ENCODE assay signal across 8 cellular contexts in the genomic region with DNA sequence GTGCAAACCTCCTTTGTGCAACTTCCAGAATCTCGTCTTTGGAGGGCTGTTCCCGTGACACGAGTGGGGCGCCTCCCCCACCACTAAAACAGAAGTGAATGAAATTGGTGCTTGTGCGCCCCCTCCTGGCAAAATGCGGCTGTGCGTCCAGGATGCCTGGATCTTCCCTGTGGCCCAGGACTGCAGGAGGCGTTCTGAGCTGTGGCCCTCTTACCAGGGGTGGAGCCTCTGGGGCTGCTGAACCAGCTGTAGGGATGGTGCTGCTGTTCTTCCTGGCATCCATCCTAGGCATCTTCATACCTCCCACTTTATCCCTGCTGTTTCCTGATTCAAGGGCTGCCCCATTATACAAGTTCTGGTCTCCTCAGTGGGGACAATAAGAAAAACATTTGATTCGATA. TPM values are rescaled to one million over a fixed set of nuclear protein-coding genes. Genes with fewer than 3 reads are reported as not detected.
DNase-seq lines count a peak whose midpoint lies in the region; ATAC-seq and TF ChIP-seq lines count a peak whose summit lies in the region.

No MANE protein-coding gene starts in this region.

- H3K4me3 Mint-ChIP-seq in activated naive CD8-positive, alpha-beta T cell treated with anti-CD3 and anti-CD28 coated beads, Interleukin-2, amount 10 ng/mL, durations not matched to agents 7 days and 5 days, result no peak overlapping the region

- POLR2A ChIA-PET in activated naive CD8-positive, alpha-beta T cell treated with anti-CD3 and anti-CD28 coated beads, Interleukin-2, amount 10 ng/mL, durations not matched to agents 7 days and 5 days (lab: Charles Lee), result interaction anchor here (0.5 kb wide), 1 partner anchor 177 kb away, joined by 3 read pairs; no protein-coding TSS in a partner anchor

- no peaks in the 10 kb centered on the region for H3K9me3 Mint-ChIP-seq in activated naive CD8-positive, alpha-beta T cell treated with anti-CD3 and anti-CD28 coated beads, Interleukin-2, amount 10 ng/mL, durations not matched to agents 7 days and 5 days

- 23% methylated on average over 9 of the region's 9 CpGs for WGBS in prostate gland

- no peak for TF ChIP-seq POLR2A in prostate gland (IDR thresholded peaks at IDR 0.05)

- H3K4me3 ChIP-seq in LNCaP clone FGC (ENCODE audit: low read depth, low read length), result no peak overlapping the region
- H3K4me3 ChIP-seq in prostate gland, result no peak overlapping the region
- no peak overlapping the region for H3K4me3 ChIP-seq in upper lobe of right lung

- no peaks in the 10 kb centered on the region for H3K36me3 ChIP-seq in prostate gland
- peaks cover 29% of the 10 kb centered on the region for H3K36me3 ChIP-seq in upper lobe of right lung

- no peak overlapping the region for H3K27ac Mint-ChIP-seq in activated naive CD8-positive, alpha-beta T cell treated with anti-CD3 and anti-CD28 coated beads, Interleukin-2, amount 10 ng/mL, durations not matched to agents 7 days and 5 days

- peaks cover 8% of the 10 kb centered on the region for H3K4me1 ChIP-seq in prostate gland (replicated peaks)
- peaks cover 65% of the 10 kb centered on the region for H3K4me1 ChIP-seq in upper lobe of right lung

- no peaks in the 10 kb centered on the region for H3K9me3 ChIP-seq in prostate gland
- H3K9me3 ChIP-seq in upper lobe of right lung, result no peaks in the 10 kb centered on the region

- H3K4me1 Mint-ChIP-seq in activated naive CD8-positive, alpha-beta T cell treated with anti-CD3 and anti-CD28 coated beads, Interleukin-2, amount 10 ng/mL, durations not matched to agents 7 days and 5 days, result peaks cover 5% of the 10 kb centered on the region

- no peaks in the 10 kb centered on the region for H3K27me3 Mint-ChIP-seq in activated naive CD8-positive, alpha-beta T cell treated with anti-CD3 and anti-CD28 coated beads, Interleukin-2, amount 10 ng/mL, durations not matched to agents 7 days and 5 days

- peak; percentile 83 for ATAC-seq in activated naive CD8-positive, alpha-beta T cell treated with anti-CD3 and anti-CD28 coated beads, Interleukin-2, amount 10 ng/mL, durations not matched to agents 7 days and 5 days (ENCODE audit: low read depth)
- ATAC-seq in Right ventricle myocardium inferior (peak; percentile 64), upper lobe of right lung (peak; percentile 87), HG03025 (IDR thresholded peaks at IDR 0.05; ENCODE audit: low FRiP score, unreplicated experiment) (no peak)

- TF ChIP-seq CTCF in LNCaP clone FGC (IDR thresholded peaks at IDR 0.05; ENCODE audit: control insufficient read depth, extremely low read depth, insufficient read depth) (peak; percentile 92), prostate gland (IDR thresholded peaks at IDR 0.05) (peak; percentile 82 to 96 (median 92)), upper lobe of right lung (IDR thresholded peaks at IDR 0.05) (peak; percentile 95)

- intact Hi-C loops in Right ventricle myocardium inferior (cut with DNase I) (loop anchor here (5.0 kb wide), 4 partner anchors 60 to 195 kb away; a partner anchor contains a TSS), prostate gland (cut with DNase I) (loop anchor here (5.0 kb wide), 1 partner anchor 205 kb away; no protein-coding TSS in a partner anchor), upper lobe of right lung (cut with DNase I) (loop anchor here (10.0 kb wide), 1 partner anchor 213 kb away; no protein-coding TSS in a partner anchor)

- no peaks in the 10 kb centered on the region for H3K36me3 Mint-ChIP-seq in activated naive CD8-positive, alpha-beta T cell treated with anti-CD3 and anti-CD28 coated beads, Interleukin-2, amount 10 ng/mL, durations not matched to agents 7 days and 5 days

- H3K27me3 ChIP-seq in prostate gland (replicated peaks; ENCODE audit: insufficient read depth) (no peaks in the 10 kb centered on the region), upper lobe of right lung (no peaks in the 10 kb centered on the region)

- DNase-seq in DMS153 (lab: John Stamatoyannopoulos, UW) (peak; percentile 29), LNCaP clone FGC (ENCODE audit: low read depth) (peak; percentile 61), SW 1271 (lab: John Stamatoyannopoulos, UW) (peak; percentile 74 to 87), Right ventricle myocardium inferior (ENCODE audit: missing footprints) (peak; percentile 92), prostate gland (ENCODE audit: low spot score) (peak; percentile 77), upper lobe of right lung (peak; percentile 92)
- DNase-seq in activated naive CD8-positive, alpha-beta T cell treated with anti-CD3 and anti-CD28 coated beads, Interleukin-2, amount 10 ng/mL, durations not matched to agents 7 days and 5 days, result peak; percentile 86

- H3K27ac ChIP-seq in prostate gland (peak overlapping the region; percentile 87 to 93), upper lobe of right lung (peak overlapping the region; percentile 81)

RNA-seq across cellular contexts. Expression of a gene that starts 18.5 kb away (rescaled TPM):
- 10 to 100 TPM; 22.9 to 23.9 TPM for total RNA-seq in activated naive CD8-positive, alpha-beta T cell treated with anti-CD3 and anti-CD28 coated beads, Interleukin-2, amount 10 ng/mL, durations not matched to agents 7 days and 5 days
- total RNA-seq in Right ventricle myocardium inferior (8.6 TPM), prostate gland (100 to 1,000 TPM in 1 of 2 donors, 10 to 100 TPM in 1; 81.5 to 123 TPM), upper lobe of right lung (46.9 TPM)

RNA-seq across cellular contexts. Expression of a gene that starts 35.2 kb away (rescaled TPM):
- 1 to 10 TPM; 1.2 TPM for total RNA-seq in activated naive CD8-positive, alpha-beta T cell treated with anti-CD3 and anti-CD28 coated beads, Interleukin-2, amount 10 ng/mL, durations not matched to agents 7 days and 5 days
- total RNA-seq in Right ventricle myocardium inferior (1.4 TPM), prostate gland (10 to 100 TPM in 1 of 2 donors, 1 to 10 TPM in 1; 4.1 to 16.2 TPM), upper lobe of right lung (1.4 TPM)

RNA-seq across cellular contexts. Expression of a gene that starts 44.4 kb away (rescaled TPM):
- total RNA-seq in activated naive CD8-positive, alpha-beta T cell treated with anti-CD3 and anti-CD28 coated beads, Interleukin-2, amount 10 ng/mL, durations not matched to agents 7 days and 5 days, result 10 to 100 TPM; 83.3 to 98.1 TPM
- total RNA-seq in Right ventricle myocardium inferior, result 45.6 TPM
- total RNA-seq in prostate gland, result 10 to 100 TPM; 52.6 to 80.5 TPM
- 63.3 TPM for total RNA-seq in upper lobe of right lung

RNA-seq across cellular contexts. Expression of a gene that starts 49.4 kb away (rescaled TPM):
- total RNA-seq in activated naive CD8-positive, alpha-beta T cell treated with anti-CD3 and anti-CD28 coated beads, Interleukin-2, amount 10 ng/mL, durations not matched to agents 7 days and 5 days, result 10 to 100 TPM; 62.9 to 64.9 TPM
- total RNA-seq in Right ventricle myocardium inferior (65.9 TPM), prostate gland (10 to 100 TPM; 28.1 to 52.3 TPM), upper lobe of right lung (61.3 TPM)

RNA-seq across cellular contexts. Expression of a gene that starts 58.8 kb away (rescaled TPM):
- total RNA-seq in activated naive CD8-positive, alpha-beta T cell treated with anti-CD3 and anti-CD28 coated beads, Interleukin-2, amount 10 ng/mL, durations not matched to agents 7 days and 5 days, result 1 to 10 TPM; 8.1 TPM
- total RNA-seq in Right ventricle myocardium inferior (31.1 TPM), prostate gland (10 to 100 TPM; 78.0 to 80.3 TPM), upper lobe of right lung (109 TPM)

Comparison
In these comparisons a context has a peak if more than half of its experiments do, and no peak if none do; other contexts are left out.
1. DNase-seq: peak in every context shown above with its lines; median percentile 92 in Right ventricle myocardium inferior; 92 in upper lobe of right lung; 86 in activated naive CD8-positive, alpha-beta T cell treated with anti-CD3 and anti-CD28 coated beads, Interleukin-2, amount 10 ng/mL, durations not matched to agents 7 days and 5 days; 80 in SW 1271; 77 in prostate gland; 61 in LNCaP clone FGC; 29 in DMS153.